8 cellular contexts compared by ENCODE assay signal in genomic region chr3:128095222-128095703, GRCh38. TPM values are rescaled to one million over a fixed set of nuclear protein-coding genes. Genes with fewer than 3 reads are reported as not detected.
A peak's percentile ranks its signal among the peaks of the same experiment; 100 is the strongest.
DNase-seq lines count a peak whose midpoint lies in the region; TF ChIP-seq lines count a peak whose summit lies in the region.

No MANE protein-coding gene starts in this region.

- TF ChIP-seq POLR2A in tibial nerve (IDR thresholded peaks at IDR 0.05): no peak

- H3K9me3 ChIP-seq in tibial nerve: no peaks in the 10 kb centered on the region

- no peaks in the 10 kb centered on the region for H3K27me3 Mint-ChIP-seq in activated T-helper 2 cell treated with anti-CD3 and anti-CD28 coated beads, Interferon-gamma antibody, Interleukin-2, Interleukin-4, amounts not matched to agents 10 μg/mL and 5 μg/mL and 100 μg/mL, durations not matched to agents 14 hours and 24 hours and 36 hours (ENCODE audit: low read depth)
- H3K27me3 Mint-ChIP-seq in osteocyte (ENCODE audit: unreplicated experiment): no peaks in the 10 kb centered on the region

- DNase-seq in COLO668 (lab: John Stamatoyannopoulos, UW; ENCODE audit: unreplicated experiment) (peak; percentile 72), GM20000 (ENCODE audit: low spot score) (peak; percentile 80), RKO (ENCODE audit: low spot score) (peak; percentile 30), foreskin melanocyte (peak; percentile 69), osteocyte (ENCODE audit: extremely low spot score, unreplicated experiment) (peak; percentile 94), tibial nerve (ENCODE audit: low spot score in 2 of 2) (peak; percentile 46 to 72)
- DNase-seq in activated T-helper 2 cell treated with anti-CD3 and anti-CD28 coated beads, Interferon-gamma antibody, Interleukin-2, Interleukin-4, amounts not matched to agents 10 μg/mL and 5 μg/mL and 100 μg/mL, durations not matched to agents 14 hours and 24 hours and 36 hours (ENCODE audit: low spot score): peak; percentile 62

- H3K27me3 ChIP-seq in tibial nerve: no peaks in the 10 kb centered on the region

- peaks cover 57% of the 10 kb centered on the region for H3K36me3 Mint-ChIP-seq in activated T-helper 2 cell treated with anti-CD3 and anti-CD28 coated beads, Interferon-gamma antibody, Interleukin-2, Interleukin-4, amounts not matched to agents 10 μg/mL and 5 μg/mL and 100 μg/mL, durations not matched to agents 14 hours and 24 hours and 36 hours (ENCODE audit: low read depth)
- H3K36me3 Mint-ChIP-seq in osteocyte (ENCODE audit: unreplicated experiment): peaks cover 29% of the 10 kb centered on the region

- H3K4me3 Mint-ChIP-seq in activated T-helper 2 cell treated with anti-CD3 and anti-CD28 coated beads, Interferon-gamma antibody, Interleukin-2, Interleukin-4, amounts not matched to agents 10 μg/mL and 5 μg/mL and 100 μg/mL, durations not matched to agents 14 hours and 24 hours and 36 hours (ENCODE audit: low read depth): no peak overlapping the region
- H3K4me3 Mint-ChIP-seq in osteocyte (ENCODE audit: unreplicated experiment): no peak overlapping the region

- intact Hi-C loops in activated T-helper 2 cell treated with anti-CD3 and anti-CD28 coated beads, Interferon-gamma antibody, Interleukin-2, Interleukin-4, amounts not matched to agents 10 μg/mL and 5 μg/mL and 100 μg/mL, durations not matched to agents 14 hours and 24 hours and 36 hours (cut with micrococcal nuclease): loop anchor here (1.0 to 5.0 kb wide), 2 partner anchors 38 to 227 kb away; no protein-coding TSS in a partner anchor

- H3K4me1 ChIP-seq in tibial nerve: peaks cover 0 to 6% (median 0%) of the 10 kb centered on the region in 4 donors

- peaks cover 0 to 64% (median 7%) of the 10 kb centered on the region in 3 donors for H3K36me3 ChIP-seq in tibial nerve

- H3K4me3 ChIP-seq in tibial nerve: no peak overlapping the region

- peaks cover 7% of the 10 kb centered on the region for H3K4me1 Mint-ChIP-seq in activated T-helper 2 cell treated with anti-CD3 and anti-CD28 coated beads, Interferon-gamma antibody, Interleukin-2, Interleukin-4, amounts not matched to agents 10 μg/mL and 5 μg/mL and 100 μg/mL, durations not matched to agents 14 hours and 24 hours and 36 hours (ENCODE audit: low read depth)
- H3K4me1 Mint-ChIP-seq in osteocyte (ENCODE audit: unreplicated experiment): peaks cover 8% of the 10 kb centered on the region

- TF ChIP-seq CTCF in GM20000 (IDR thresholded peaks at IDR 0.05; ENCODE audit: extremely low read depth, missing control alignments) (peak; percentile 84), osteocyte (IDR thresholded peaks at IDR 0.05) (peak; percentile 87), tibial nerve (IDR thresholded peaks at IDR 0.05) (peak; percentile 63 to 82 (median 77))

- H3K27ac Mint-ChIP-seq in activated T-helper 2 cell treated with anti-CD3 and anti-CD28 coated beads, Interferon-gamma antibody, Interleukin-2, Interleukin-4, amounts not matched to agents 10 μg/mL and 5 μg/mL and 100 μg/mL, durations not matched to agents 14 hours and 24 hours and 36 hours: no peak overlapping the region
- H3K27ac Mint-ChIP-seq in osteocyte (ENCODE audit: unreplicated experiment): peak overlapping the region; percentile 25

- TF ChIP-seq RAD21 in Ishikawa (IDR thresholded peaks at IDR 0.05; ENCODE audit: low read depth): peak; percentile 75

- peak overlapping the region in 1 of 4 donors; percentile 36 for H3K27ac ChIP-seq in tibial nerve

- TF ChIP-seq EP300 in Ishikawa (IDR thresholded peaks at IDR 0.05; ENCODE audit: borderline replicate concordance) (no peak), tibial nerve (IDR thresholded peaks at IDR 0.05) (no peak)

- no peaks in the 10 kb centered on the region for H3K9me3 Mint-ChIP-seq in activated T-helper 2 cell treated with anti-CD3 and anti-CD28 coated beads, Interferon-gamma antibody, Interleukin-2, Interleukin-4, amounts not matched to agents 10 μg/mL and 5 μg/mL and 100 μg/mL, durations not matched to agents 14 hours and 24 hours and 36 hours
- H3K9me3 Mint-ChIP-seq in osteocyte (ENCODE audit: unreplicated experiment): no peaks in the 10 kb centered on the region

- WGBS in tibial nerve, 2 donors: 62 to 73% methylated on average over 5 to 6 of the region's 6 CpGs

TF ChIP-seq in Ishikawa, 13 proteins besides CTCF, POLR2A, EP300 and RAD21:
- peak; percentile 64; the same call in 1 of the 2 replicates for TF ChIP-seq TEAD4 (IDR thresholded peaks at IDR 0.05)
- TF ChIP-seq EGR1 (IDR thresholded peaks at IDR 0.05): no peak

RNA-seq across cellular contexts. Expression of gene RUVBL1, which starts 28.3 kb away (rescaled TPM):
- 111 and 112 TPM in 2 replicates for total RNA-seq in activated T-helper 2 cell treated with anti-CD3 and anti-CD28 coated beads, Interferon-gamma antibody, Interleukin-2, Interleukin-4, amounts not matched to agents 10 μg/mL and 5 μg/mL and 100 μg/mL, durations not matched to agents 14 hours and 24 hours and 36 hours
- total RNA-seq in osteocyte (34.1 and 34.3 TPM in 2 replicates), tibial nerve (10 to 100 TPM; 29.7 to 41.7 (median 34.1) TPM)

RNA-seq across cellular contexts. Expression of gene SEC61A1, which starts 43.0 kb away (rescaled TPM):
- total RNA-seq in activated T-helper 2 cell treated with anti-CD3 and anti-CD28 coated beads, Interferon-gamma antibody, Interleukin-2, Interleukin-4, amounts not matched to agents 10 μg/mL and 5 μg/mL and 100 μg/mL, durations not matched to agents 14 hours and 24 hours and 36 hours: 210 and 217 TPM in 2 replicates
- total RNA-seq in osteocyte (307 and 310 TPM in 2 replicates), tibial nerve (100 to 1,000 TPM in 3 of 4 donors, 10 to 100 TPM in 1; 93.3 to 155 (median 108) TPM)

RNA-seq across cellular contexts. Expression of gene EEFSEC, which starts 58.0 kb away (rescaled TPM):
- total RNA-seq in activated T-helper 2 cell treated with anti-CD3 and anti-CD28 coated beads, Interferon-gamma antibody, Interleukin-2, Interleukin-4, amounts not matched to agents 10 μg/mL and 5 μg/mL and 100 μg/mL, durations not matched to agents 14 hours and 24 hours and 36 hours: 22.0 and 23.8 TPM in 2 replicates
- total RNA-seq in osteocyte (14.3 and 15.6 TPM in 2 replicates), tibial nerve (10 to 100 TPM; 25.1 to 43.5 (median 29.5) TPM)

Comparison
In these comparisons a context has a peak if more than half of its experiments do, and no peak if none do; other contexts are left out.
1. DNase-seq: peak in every context shown above with its lines; median percentile 94 in osteocyte; 80 in GM20000; 72 in COLO668; 69 in foreskin melanocyte; 62 in activated T-helper 2 cell treated with anti-CD3 and anti-CD28 coated beads, Interferon-gamma antibody, Interleukin-2, Interleukin-4, amounts not matched to agents 10 μg/mL and 5 μg/mL and 100 μg/mL, durations not matched to agents 14 hours and 24 hours and 36 hours; 59 in tibial nerve; 30 in RKO.